Comparison of ENCODE assay signal across 1 cellular context in the genomic region with DNA sequence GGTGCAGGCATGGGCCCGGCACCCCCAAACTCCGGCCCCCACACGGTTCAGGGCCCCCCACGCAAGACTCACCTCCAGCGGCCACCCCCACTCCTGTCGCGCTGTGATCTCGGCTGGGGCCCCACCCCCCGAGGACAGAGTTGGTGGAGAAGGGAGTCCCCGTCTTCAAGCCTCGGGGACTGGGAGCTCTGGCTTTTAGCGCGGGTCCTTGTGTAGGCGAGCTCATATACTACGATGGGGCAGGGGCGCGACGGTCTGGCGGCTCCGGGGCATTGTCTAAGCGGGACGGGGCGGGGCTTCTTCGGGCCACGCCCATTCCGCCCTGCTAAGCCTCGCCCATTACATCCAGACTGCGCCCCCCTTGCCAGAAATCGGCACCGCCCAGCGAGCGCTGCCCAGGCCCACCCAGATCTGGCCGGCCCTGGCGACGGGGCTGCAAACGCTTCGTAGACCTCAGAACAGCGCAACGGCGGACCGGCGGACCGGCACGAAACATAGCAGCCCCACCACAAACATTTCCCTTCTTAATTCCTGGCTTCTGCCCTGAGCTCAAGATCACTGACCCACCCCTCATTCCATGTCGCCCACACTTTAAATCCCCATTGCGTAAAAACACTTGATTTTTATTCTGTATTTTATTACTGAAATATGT.
TF ChIP-seq lines count a peak whose summit lies in the region.

No MANE protein-coding gene starts in this region.

TF ChIP-seq in K562, 482 proteins besides CTCF, POLR2A, EP300 and RAD21 (continued from another document and continues in another):
- 0 out of 2 replicates have a peak, but pooled peaks have one; percentile 74 for TF ChIP-seq SLC30A9 (CRISPR knock-in tag; IDR thresholded peaks at IDR 0.05)
- TF ChIP-seq STAT5A (IDR thresholded peaks at IDR 0.05; ENCODE audit: borderline replicate concordance, low read length), result no peak; the same call in 1 of the 2 replicates
- peak; percentile 73 to 83; a peak in 2 of 4 replicates for TF ChIP-seq SRF (CRISPR knock-in tag; IDR thresholded peaks at IDR 0.05)
- TF ChIP-seq HNRNPL (IDR thresholded peaks at IDR 0.05; ENCODE audit: low read depth, low read length), result peak; percentile 87
- TF ChIP-seq, protein P1, sequence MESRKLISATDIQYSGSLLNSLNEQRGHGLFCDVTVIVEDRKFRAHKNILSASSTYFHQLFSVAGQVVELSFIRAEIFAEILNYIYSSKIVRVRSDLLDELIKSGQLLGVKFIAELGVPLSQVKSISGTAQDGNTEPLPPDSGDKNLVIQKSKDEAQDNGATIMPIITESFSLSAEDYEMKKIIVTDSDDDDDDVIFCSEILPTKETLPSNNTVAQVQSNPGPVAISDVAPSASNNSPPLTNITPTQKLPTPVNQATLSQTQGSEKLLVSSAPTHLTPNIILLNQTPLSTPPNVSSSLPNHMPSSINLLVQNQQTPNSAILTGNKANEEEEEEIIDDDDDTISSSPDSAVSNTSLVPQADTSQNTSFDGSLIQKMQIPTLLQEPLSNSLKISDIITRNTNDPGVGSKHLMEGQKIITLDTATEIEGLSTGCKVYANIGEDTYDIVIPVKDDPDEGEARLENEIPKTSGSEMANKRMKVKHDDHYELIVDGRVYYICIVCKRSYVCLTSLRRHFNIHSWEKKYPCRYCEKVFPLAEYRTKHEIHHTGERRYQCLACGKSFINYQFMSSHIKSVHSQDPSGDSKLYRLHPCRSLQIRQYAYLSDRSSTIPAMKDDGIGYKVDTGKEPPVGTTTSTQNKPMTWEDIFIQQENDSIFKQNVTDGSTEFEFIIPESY (CRISPR knock-in tag; IDR thresholded peaks at IDR 0.05), result peak; percentile 79; the same call in 1 of the 2 replicates
- peak in 1 of 2 experiments; percentile 61; a peak in 1 of 4 replicates for TF ChIP-seq RCOR1 (IDR thresholded peaks at IDR 0.05; ENCODE audit: borderline replicate concordance in 1 of 2, low read depth in 2 of 2, low read length in 2 of 2)
- TF ChIP-seq, protein P2, sequence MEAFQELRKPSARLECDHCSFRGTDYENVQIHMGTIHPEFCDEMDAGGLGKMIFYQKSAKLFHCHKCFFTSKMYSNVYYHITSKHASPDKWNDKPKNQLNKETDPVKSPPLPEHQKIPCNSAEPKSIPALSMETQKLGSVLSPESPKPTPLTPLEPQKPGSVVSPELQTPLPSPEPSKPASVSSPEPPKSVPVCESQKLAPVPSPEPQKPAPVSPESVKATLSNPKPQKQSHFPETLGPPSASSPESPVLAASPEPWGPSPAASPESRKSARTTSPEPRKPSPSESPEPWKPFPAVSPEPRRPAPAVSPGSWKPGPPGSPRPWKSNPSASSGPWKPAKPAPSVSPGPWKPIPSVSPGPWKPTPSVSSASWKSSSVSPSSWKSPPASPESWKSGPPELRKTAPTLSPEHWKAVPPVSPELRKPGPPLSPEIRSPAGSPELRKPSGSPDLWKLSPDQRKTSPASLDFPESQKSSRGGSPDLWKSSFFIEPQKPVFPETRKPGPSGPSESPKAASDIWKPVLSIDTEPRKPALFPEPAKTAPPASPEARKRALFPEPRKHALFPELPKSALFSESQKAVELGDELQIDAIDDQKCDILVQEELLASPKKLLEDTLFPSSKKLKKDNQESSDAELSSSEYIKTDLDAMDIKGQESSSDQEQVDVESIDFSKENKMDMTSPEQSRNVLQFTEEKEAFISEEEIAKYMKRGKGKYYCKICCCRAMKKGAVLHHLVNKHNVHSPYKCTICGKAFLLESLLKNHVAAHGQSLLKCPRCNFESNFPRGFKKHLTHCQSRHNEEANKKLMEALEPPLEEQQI (IDR thresholded peaks at IDR 0.05), result no peak
- peak; percentile 99 for TF ChIP-seq POLR2B (IDR thresholded peaks at IDR 0.05; ENCODE audit: low read depth, partially characterized antibody)
- TF ChIP-seq, protein P3, sequence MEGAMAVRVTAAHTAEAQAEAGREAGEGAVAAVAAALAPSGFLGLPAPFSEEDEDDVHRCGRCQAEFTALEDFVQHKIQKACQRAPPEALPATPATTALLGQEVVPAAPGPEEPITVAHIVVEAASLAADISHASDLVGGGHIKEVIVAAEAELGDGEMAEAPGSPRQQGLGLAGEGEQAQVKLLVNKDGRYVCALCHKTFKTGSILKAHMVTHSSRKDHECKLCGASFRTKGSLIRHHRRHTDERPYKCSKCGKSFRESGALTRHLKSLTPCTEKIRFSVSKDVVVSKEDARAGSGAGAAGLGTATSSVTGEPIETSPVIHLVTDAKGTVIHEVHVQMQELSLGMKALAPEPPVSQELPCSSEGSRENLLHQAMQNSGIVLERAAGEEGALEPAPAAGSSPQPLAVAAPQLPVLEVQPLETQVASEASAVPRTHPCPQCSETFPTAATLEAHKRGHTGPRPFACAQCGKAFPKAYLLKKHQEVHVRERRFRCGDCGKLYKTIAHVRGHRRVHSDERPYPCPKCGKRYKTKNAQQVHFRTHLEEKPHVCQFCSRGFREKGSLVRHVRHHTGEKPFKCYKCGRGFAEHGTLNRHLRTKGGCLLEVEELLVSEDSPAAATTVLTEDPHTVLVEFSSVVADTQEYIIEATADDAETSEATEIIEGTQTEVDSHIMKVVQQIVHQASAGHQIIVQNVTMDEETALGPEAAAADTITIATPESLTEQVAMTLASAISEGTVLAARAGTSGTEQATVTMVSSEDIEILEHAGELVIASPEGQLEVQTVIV (CRISPR knock-in tag; IDR thresholded peaks at IDR 0.05; ENCODE audit: borderline replicate concordance), result peak; percentile 90
- peak; percentile 66 for TF ChIP-seq NEUROD1 (IDR thresholded peaks at IDR 0.05; ENCODE audit: borderline replicate concordance, low read depth, low read length, partially characterized antibody)
- TF ChIP-seq PCBP2 (IDR thresholded peaks at IDR 0.05; ENCODE audit: low read depth, low read length, poor library complexity, severe bottlenecking), result peak; percentile 54
- TF ChIP-seq, protein P4, sequence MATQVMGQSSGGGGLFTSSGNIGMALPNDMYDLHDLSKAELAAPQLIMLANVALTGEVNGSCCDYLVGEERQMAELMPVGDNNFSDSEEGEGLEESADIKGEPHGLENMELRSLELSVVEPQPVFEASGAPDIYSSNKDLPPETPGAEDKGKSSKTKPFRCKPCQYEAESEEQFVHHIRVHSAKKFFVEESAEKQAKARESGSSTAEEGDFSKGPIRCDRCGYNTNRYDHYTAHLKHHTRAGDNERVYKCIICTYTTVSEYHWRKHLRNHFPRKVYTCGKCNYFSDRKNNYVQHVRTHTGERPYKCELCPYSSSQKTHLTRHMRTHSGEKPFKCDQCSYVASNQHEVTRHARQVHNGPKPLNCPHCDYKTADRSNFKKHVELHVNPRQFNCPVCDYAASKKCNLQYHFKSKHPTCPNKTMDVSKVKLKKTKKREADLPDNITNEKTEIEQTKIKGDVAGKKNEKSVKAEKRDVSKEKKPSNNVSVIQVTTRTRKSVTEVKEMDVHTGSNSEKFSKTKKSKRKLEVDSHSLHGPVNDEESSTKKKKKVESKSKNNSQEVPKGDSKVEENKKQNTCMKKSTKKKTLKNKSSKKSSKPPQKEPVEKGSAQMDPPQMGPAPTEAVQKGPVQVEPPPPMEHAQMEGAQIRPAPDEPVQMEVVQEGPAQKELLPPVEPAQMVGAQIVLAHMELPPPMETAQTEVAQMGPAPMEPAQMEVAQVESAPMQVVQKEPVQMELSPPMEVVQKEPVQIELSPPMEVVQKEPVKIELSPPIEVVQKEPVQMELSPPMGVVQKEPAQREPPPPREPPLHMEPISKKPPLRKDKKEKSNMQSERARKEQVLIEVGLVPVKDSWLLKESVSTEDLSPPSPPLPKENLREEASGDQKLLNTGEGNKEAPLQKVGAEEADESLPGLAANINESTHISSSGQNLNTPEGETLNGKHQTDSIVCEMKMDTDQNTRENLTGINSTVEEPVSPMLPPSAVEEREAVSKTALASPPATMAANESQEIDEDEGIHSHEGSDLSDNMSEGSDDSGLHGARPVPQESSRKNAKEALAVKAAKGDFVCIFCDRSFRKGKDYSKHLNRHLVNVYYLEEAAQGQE (CRISPR knock-in tag; IDR thresholded peaks at IDR 0.05; ENCODE audit: low read depth), result peak; percentile 95
- TF ChIP-seq SIN3A (IDR thresholded peaks at IDR 0.05; ENCODE audit: borderline replicate concordance in 2 of 2, control insufficient read depth in 1 of 2, low read depth in 2 of 2, low read length in 2 of 2), result peak in 1 of 2 experiments; percentile 93; a peak in 1 of 4 replicates
- TF ChIP-seq, protein P5, sequence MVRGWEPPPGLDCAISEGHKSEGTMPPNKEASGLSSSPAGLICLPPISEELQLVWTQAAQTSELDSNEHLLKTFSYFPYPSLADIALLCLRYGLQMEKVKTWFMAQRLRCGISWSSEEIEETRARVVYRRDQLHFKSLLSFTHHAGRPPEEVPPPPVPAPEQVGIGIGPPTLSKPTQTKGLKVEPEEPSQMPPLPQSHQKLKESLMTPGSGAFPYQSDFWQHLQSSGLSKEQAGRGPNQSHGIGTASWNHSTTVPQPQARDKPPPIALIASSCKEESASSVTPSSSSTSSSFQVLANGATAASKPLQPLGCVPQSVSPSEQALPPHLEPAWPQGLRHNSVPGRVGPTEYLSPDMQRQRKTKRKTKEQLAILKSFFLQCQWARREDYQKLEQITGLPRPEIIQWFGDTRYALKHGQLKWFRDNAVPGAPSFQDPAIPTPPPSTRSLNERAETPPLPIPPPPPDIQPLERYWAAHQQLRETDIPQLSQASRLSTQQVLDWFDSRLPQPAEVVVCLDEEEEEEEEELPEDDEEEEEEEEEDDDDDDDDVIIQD (CRISPR knock-in tag; IDR thresholded peaks at IDR 0.05), result 0 out of 2 replicates have a peak, but pooled peaks have one; percentile 68
- TF ChIP-seq PML (IDR thresholded peaks at IDR 0.05; ENCODE audit: low read length), result peak; percentile 86
- peak; percentile 76; the same call in 1 of the 2 replicates for TF ChIP-seq ZNF232 (CRISPR knock-in tag; IDR thresholded peaks at IDR 0.05)
- TF ChIP-seq GTF2E2 (tag; IDR thresholded peaks at IDR 0.05), result no peak
- peak; percentile 79 for TF ChIP-seq DMBX1 (CRISPR knock-in tag; IDR thresholded peaks at IDR 0.05; ENCODE audit: borderline replicate concordance)
- TF ChIP-seq ZNF224 (CRISPR knock-in tag; IDR thresholded peaks at IDR 0.05), result 0 out of 2 replicates have a peak, but pooled peaks have one; percentile 48
- TF ChIP-seq NRF1 (conservative IDR thresholded peaks at IDR 0.05 in 1 of 2, IDR thresholded peaks at IDR 0.05 in 1 of 2), result peak; percentile 81 to 85
- peak; percentile 48; the same call in 1 of the 2 replicates for TF ChIP-seq IFI16 (CRISPR knock-in tag; IDR thresholded peaks at IDR 0.05)
- peak in 1 of 2 experiments; percentile 94; a peak in 3 of 4 replicates for TF ChIP-seq TEAD1 (CRISPR knock-in tag; IDR thresholded peaks at IDR 0.05)
- TF ChIP-seq ZNF165 (CRISPR knock-in tag; IDR thresholded peaks at IDR 0.05; ENCODE audit: borderline replicate concordance), result peak; percentile 91
- no peak for TF ChIP-seq HNRNPH1 (optimal IDR thresholded peaks at IDR 0.05; ENCODE audit: low read depth, low read length)
- TF ChIP-seq SRSF1 (IDR thresholded peaks at IDR 0.05; ENCODE audit: low read depth, low read length), result 0 out of 2 replicates have a peak, but pooled peaks have one; percentile 85
- no peak for TF ChIP-seq ZNF699 (CRISPR knock-in tag; IDR thresholded peaks at IDR 0.05; ENCODE audit: insufficient replicate concordance)
- TF ChIP-seq KDM5B (IDR thresholded peaks at IDR 0.05; ENCODE audit: insufficient replicate concordance, low read depth, low read length), result peak; percentile 78
- 0 out of 2 replicates have a peak, but pooled peaks have one; percentile 35 for TF ChIP-seq ZNF707 (CRISPR knock-in tag; conservative IDR thresholded peaks at IDR 0.05)
- TF ChIP-seq, protein P6, sequence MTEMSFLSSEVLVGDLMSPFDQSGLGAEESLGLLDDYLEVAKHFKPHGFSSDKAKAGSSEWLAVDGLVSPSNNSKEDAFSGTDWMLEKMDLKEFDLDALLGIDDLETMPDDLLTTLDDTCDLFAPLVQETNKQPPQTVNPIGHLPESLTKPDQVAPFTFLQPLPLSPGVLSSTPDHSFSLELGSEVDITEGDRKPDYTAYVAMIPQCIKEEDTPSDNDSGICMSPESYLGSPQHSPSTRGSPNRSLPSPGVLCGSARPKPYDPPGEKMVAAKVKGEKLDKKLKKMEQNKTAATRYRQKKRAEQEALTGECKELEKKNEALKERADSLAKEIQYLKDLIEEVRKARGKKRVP (CRISPR knock-in tag; IDR thresholded peaks at IDR 0.05), result peak; percentile 91
- TF ChIP-seq CEBPB (tag; IDR thresholded peaks at IDR 0.05), result peak; percentile 55
- TF ChIP-seq ETV6 (IDR thresholded peaks at IDR 0.05; ENCODE audit: borderline replicate concordance in 1 of 2, low read depth in 2 of 2, low read length in 1 of 2), result no peak
- peak; percentile 89; the same call in 1 of the 2 replicates for TF ChIP-seq ETV6 (CRISPR knock-in tag; IDR thresholded peaks at IDR 0.05; ENCODE audit: borderline replicate concordance)
- TF ChIP-seq ZNF586 (CRISPR knock-in tag; conservative IDR thresholded peaks at IDR 0.05), result peak; percentile 98
- no peak for TF ChIP-seq STAG1 (CRISPR knock-in tag; IDR thresholded peaks at IDR 0.05; ENCODE audit: borderline replicate concordance)
- peak; percentile 100 for TF ChIP-seq POLR2AphosphoS2 (IDR thresholded peaks at IDR 0.05; ENCODE audit: low read length)
- TF ChIP-seq, protein P7, sequence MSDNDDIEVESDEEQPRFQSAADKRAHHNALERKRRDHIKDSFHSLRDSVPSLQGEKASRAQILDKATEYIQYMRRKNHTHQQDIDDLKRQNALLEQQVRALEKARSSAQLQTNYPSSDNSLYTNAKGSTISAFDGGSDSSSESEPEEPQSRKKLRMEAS (CRISPR knock-in tag; IDR thresholded peaks at IDR 0.05), result peak; percentile 47; the same call in 1 of the 2 replicates
- TF ChIP-seq ZNF583 (CRISPR knock-in tag; IDR thresholded peaks at IDR 0.05), result peak; percentile 82
- peak; percentile 98 for TF ChIP-seq NR2F6 (CRISPR knock-in tag; IDR thresholded peaks at IDR 0.05)
- TF ChIP-seq, protein P8, sequence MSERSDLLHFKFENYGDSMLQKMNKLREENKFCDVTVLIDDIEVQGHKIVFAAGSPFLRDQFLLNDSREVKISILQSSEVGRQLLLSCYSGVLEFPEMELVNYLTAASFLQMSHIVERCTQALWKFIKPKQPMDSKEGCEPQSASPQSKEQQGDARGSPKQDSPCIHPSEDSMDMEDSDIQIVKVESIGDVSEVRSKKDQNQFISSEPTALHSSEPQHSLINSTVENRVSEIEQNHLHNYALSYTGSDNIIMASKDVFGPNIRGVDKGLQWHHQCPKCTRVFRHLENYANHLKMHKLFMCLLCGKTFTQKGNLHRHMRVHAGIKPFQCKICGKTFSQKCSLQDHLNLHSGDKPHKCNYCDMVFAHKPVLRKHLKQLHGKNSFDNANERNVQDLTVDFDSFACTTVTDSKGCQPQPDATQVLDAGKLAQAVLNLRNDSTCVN (CRISPR knock-in tag; IDR thresholded peaks at IDR 0.05), result peak; percentile 97
- TF ChIP-seq RBFOX2 (IDR thresholded peaks at IDR 0.05; ENCODE audit: low read depth, low read length), result peak; percentile 93
- TF ChIP-seq SMARCE1 (IDR thresholded peaks at IDR 0.05), result no peak
